ENCODE assay signal across 22 cellular contexts in genomic region chr20:57195759-57196100, GRCh38.
DNase-seq lines count a peak whose midpoint lies in the region; ATAC-seq, FAIRE-seq and TF ChIP-seq lines count a peak whose summit lies in the region.
"Had no signal": no experiment of that assay in that cellular context is flagged by ENCODE, and none has a peak within 500 bp of the region (broad histone marks: within the 10 kb centered on the region; RNA-seq: fewer than 3 reads in every experiment).

No MANE protein-coding gene starts in this region.

- no peak overlapping the region for H3K9ac ChIP-seq in kidney (ENCODE audit: low read length in 2 of 2)

- H3K27me3 ChIP-seq in testis (no peaks in the 10 kb centered on the region), dorsolateral prefrontal cortex (peaks cover 0 to 12% (median 0%) of the 10 kb centered on the region in 45 donors)

- peak overlapping the region; percentile 22 to 58 for H3K27ac Mint-ChIP-seq in activated naive CD4-positive, alpha-beta T cell treated with anti-CD3 and anti-CD28 coated beads, Interleukin-2, amount 50 U/mL, for 72 hours
- H3K27ac Mint-ChIP-seq in activated naive CD4-positive, alpha-beta T cell treated with anti-CD3 and anti-CD28 coated beads for 36 hours = no peak overlapping the region
- peak overlapping the region; percentile 74; the same call in 1 of the 2 replicates for H3K27ac Mint-ChIP-seq in WTC11
- H3K27ac Mint-ChIP-seq: CD8-positive, alpha-beta T cell had no signal

- H3K27me3 Mint-ChIP-seq in activated naive CD4-positive, alpha-beta T cell treated with anti-CD3 and anti-CD28 coated beads for 36 hours (ENCODE audit: low read depth) = peaks cover 16% of the 10 kb centered on the region
- H3K27me3 Mint-ChIP-seq in WTC11 (ENCODE audit: low read depth) = no peaks in the 10 kb centered on the region

- intact Hi-C loops in activated naive CD4-positive, alpha-beta T cell treated with anti-CD3 and anti-CD28 coated beads for 36 hours (cut with micrococcal nuclease) = no loop called here
- intact Hi-C loops in kidney (cut with DNase I) = no loop called here
- intact Hi-C loops in testis (cut with DNase I; ENCODE audit: low total_unique reads) = no loop called here
- intact Hi-C loops in dorsolateral prefrontal cortex (cut with DNase I) = no loop called here

- TF ChIP-seq POLR2A in testis (IDR thresholded peaks at IDR 0.05) = no peak

- CTCF ChIA-PET in activated naive CD4-positive, alpha-beta T cell treated with anti-CD3 and anti-CD28 coated beads for 36 hours (lab: Charles Lee) = no interaction called here
- CTCF ChIA-PET in WTC11 (lab: Charles Lee) = no interaction called here

- FAIRE-seq in kidney (lab: Jason Lieb, UNC) = no peak
- FAIRE-seq: GM12892 had no signal

- H3K9me3 ChIP-seq in kidney (ENCODE audit: control insufficient read depth in 1 of 2, low read length in 2 of 2) (no peaks in the 10 kb centered on the region), testis (no peaks in the 10 kb centered on the region)

- no peak for DNase-seq in activated naive CD4-positive, alpha-beta T cell treated with anti-CD3 and anti-CD28 coated beads, Interleukin-2, amount 50 U/mL, for 72 hours (ENCODE audit: low spot score in 2 of 2)
- no peak for DNase-seq in activated naive CD4-positive, alpha-beta T cell treated with anti-CD3 and anti-CD28 coated beads for 36 hours
- no peak for DNase-seq in WTC11 (ENCODE audit: low spot score)
- DNase-seq in kidney = peak; percentile 11
- DNase-seq in activated CD4-positive, CD25-positive, alpha-beta regulatory T cell (lab: John Stamatoyannopoulos, UW) = no peak
- no peak for DNase-seq in DMS79 treated with DMSO at 0.1 percent for 48 hours (lab: John Stamatoyannopoulos, UW)
- DNase-seq in testis = no peak
- no peak for DNase-seq in dorsolateral prefrontal cortex
- DNase-seq: ACHN; CD8-positive, alpha-beta T cell; GOT3; KG1; NCI-H1092 treated with DMSO at 0.1 percent for 48 hours; NCI-H1436 treated with DMSO at 0.1 percent for 48 hours; NCI-H2029; NCI-H345; NCI-H524; NCI-H774; SIG-M5 had no signal

- H3K9me3 Mint-ChIP-seq in activated naive CD4-positive, alpha-beta T cell treated with anti-CD3 and anti-CD28 coated beads, Interleukin-2, amount 50 U/mL, for 72 hours = no peaks in the 10 kb centered on the region
- no peaks in the 10 kb centered on the region for H3K9me3 Mint-ChIP-seq in activated naive CD4-positive, alpha-beta T cell treated with anti-CD3 and anti-CD28 coated beads for 36 hours
- no peaks in the 10 kb centered on the region for H3K9me3 Mint-ChIP-seq in WTC11
- H3K9me3 Mint-ChIP-seq: CD8-positive, alpha-beta T cell had no signal

- H3K27ac ChIP-seq in kidney (ENCODE audit: low read depth in 2 of 2, low read length in 2 of 2) (no peak overlapping the region), testis (no peak overlapping the region), dorsolateral prefrontal cortex (no peak overlapping the region)
- H3K27ac ChIP-seq: 22Rv1 had no signal

- WGBS in testis, 2 donors = 78 to 85% methylated on average over 8 of the region's 8 CpGs

- H3K4me3 Mint-ChIP-seq in activated naive CD4-positive, alpha-beta T cell treated with anti-CD3 and anti-CD28 coated beads for 36 hours = no peak overlapping the region
- H3K4me3 Mint-ChIP-seq in WTC11 = no peak overlapping the region
- H3K4me3 Mint-ChIP-seq: CD8-positive, alpha-beta T cell had no signal

- no peaks in the 10 kb centered on the region for H3K36me3 ChIP-seq in kidney (ENCODE audit: control insufficient read depth in 1 of 2, insufficient read depth in 2 of 2, low read length in 2 of 2)
- H3K36me3 ChIP-seq in testis (ENCODE audit: low read depth, missing control alignments) = no peaks in the 10 kb centered on the region

- TF ChIP-seq CTCF in WTC11 (IDR thresholded peaks at IDR 0.05) (no peak), kidney (IDR thresholded peaks at IDR 0.05; ENCODE audit: borderline replicate concordance, extremely low read depth, insufficient read depth) (no peak), testis (IDR thresholded peaks at IDR 0.05) (no peak), dorsolateral prefrontal cortex (IDR thresholded peaks at IDR 0.05 in 54 of 56, conservative IDR thresholded peaks at IDR 0.05 in 2 of 56; ENCODE audit: low read depth in 1 of 56, partially characterized antibody in 56 of 56) (no peak)

- H3K4me1 ChIP-seq in kidney (ENCODE audit: control insufficient read depth in 1 of 2, insufficient read depth in 1 of 2, low read depth in 1 of 2, low read length in 2 of 2) (no peaks in the 10 kb centered on the region), testis (no peaks in the 10 kb centered on the region)

- H3K4me1 Mint-ChIP-seq in activated naive CD4-positive, alpha-beta T cell treated with anti-CD3 and anti-CD28 coated beads for 36 hours (ENCODE audit: low read depth) = no peaks in the 10 kb centered on the region
- H3K4me1 Mint-ChIP-seq in WTC11 = peaks cover 19% of the 10 kb centered on the region

- ATAC-seq in activated naive CD4-positive, alpha-beta T cell treated with anti-CD3 and anti-CD28 coated beads, Interleukin-2, amount 50 U/mL, for 72 hours = no peak
- no peak for ATAC-seq in WTC11
- ATAC-seq: CD8-positive, alpha-beta T cell; Panc1 had no signal

- no peak overlapping the region for H3K4me3 ChIP-seq in kidney (ENCODE audit: low read length in 2 of 2)
- H3K4me3 ChIP-seq in testis = no peak overlapping the region
- no peak overlapping the region for H3K4me3 ChIP-seq in dorsolateral prefrontal cortex

- H3K36me3 Mint-ChIP-seq in activated naive CD4-positive, alpha-beta T cell treated with anti-CD3 and anti-CD28 coated beads, Interleukin-2, amount 50 U/mL, for 72 hours = no peaks in the 10 kb centered on the region
- no peaks in the 10 kb centered on the region for H3K36me3 Mint-ChIP-seq in activated naive CD4-positive, alpha-beta T cell treated with anti-CD3 and anti-CD28 coated beads for 36 hours (ENCODE audit: low read depth)
- peaks cover 2% of the 10 kb centered on the region; the same call in 1 of the 2 replicates for H3K36me3 Mint-ChIP-seq in WTC11
- H3K36me3 Mint-ChIP-seq: CD8-positive, alpha-beta T cell had no signal

- POLR2A ChIA-PET in WTC11 (lab: Charles Lee) = no interaction called here

TF ChIP-seq in WTC11, 78 proteins besides CTCF, POLR2A, EP300 and RAD21:
- TF ChIP-seq MXD4 (CRISPR knock-in tag; IDR thresholded peaks at IDR 0.05; ENCODE audit: borderline replicate concordance) (no peak), TP53 (CRISPR knock-in tag; IDR thresholded peaks at IDR 0.05) (no peak), ARID4B (CRISPR knock-in tag; IDR thresholded peaks at IDR 0.05; ENCODE audit: borderline replicate concordance) (no peak), ZNF121 (CRISPR knock-in tag; IDR thresholded peaks at IDR 0.05) (no peak), SOX15 (CRISPR knock-in tag; IDR thresholded peaks at IDR 0.05) (no peak), ZNF219 (CRISPR knock-in tag; IDR thresholded peaks at IDR 0.05; ENCODE audit: borderline replicate concordance) (no peak), JUN (CRISPR knock-in tag; IDR thresholded peaks at IDR 0.05) (no peak)
